ENCODE assay signal across 21 cellular contexts in genomic region chr2:150887926-150888325, GRCh38.
"Had no signal": no experiment of that assay in that cellular context is flagged by ENCODE, and none has a peak within 500 bp of the region (broad histone marks: within the 10 kb centered on the region; RNA-seq: fewer than 3 reads in every experiment).

No MANE protein-coding gene starts in this region.

- H3K4me3 ChIP-seq: MG63 had no signal

- H3K27me3 ChIP-seq: MG63 had no signal

- H3K9me3 ChIP-seq: MG63, SK-N-SH had no signal

- DNase-seq: KBM-7, MG63, NCI-H1092, NCI-H1105 treated with DMSO at 0.1 percent for 48 hours, NCI-H1417 treated with DMSO at 0.1 percent for 48 hours, NCI-H146, NCI-H1694 treated with DMSO at 0.1 percent for 48 hours, NCI-H1930, NCI-H2081, NCI-H2171, NCI-H446, NCI-H510A, NCI-H524 treated with DMSO at 0.1 percent for 48 hours, NCI-H69, NCI-H774, RPMI8226, SHP77, SK-N-SH had no signal

- H3K9ac ChIP-seq: SK-N-SH had no signal

- H3K27ac ChIP-seq: HL-60 had no signal

- FAIRE-seq: HTR-8/SVneo, RCC 7860 had no signal

- H3K36me3 ChIP-seq: MG63 had no signal

- H3K4me2 ChIP-seq: SK-N-SH had no signal
